ENCODE assay signal across 24 cellular contexts in the genomic region with DNA sequence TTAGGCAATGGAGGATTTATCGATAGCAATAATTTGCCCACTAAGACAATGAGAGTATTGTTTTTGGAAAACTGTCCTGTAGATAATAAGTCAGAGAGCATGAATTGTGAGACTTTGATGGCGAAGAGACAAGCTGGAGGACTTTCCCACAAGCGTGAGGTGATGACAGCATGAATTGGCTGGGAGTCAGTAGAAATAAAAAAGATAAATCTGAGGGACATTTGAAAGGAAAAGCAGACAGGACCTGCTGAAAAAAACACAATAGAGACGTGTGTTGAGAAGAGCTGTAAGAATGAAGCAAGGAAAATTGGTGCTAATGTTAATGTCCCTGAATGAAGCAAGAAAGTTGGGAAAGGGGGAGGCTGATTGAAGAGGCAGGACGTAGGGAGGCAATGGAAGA.
"Had no signal": no experiment of that assay in that cellular context is flagged by ENCODE, and none has a peak within 500 bp of the region (broad histone marks: within the 10 kb centered on the region; RNA-seq: fewer than 3 reads in every experiment).

No MANE protein-coding gene starts in this region.

- H3K9me3 Mint-ChIP-seq: memory B cell; mesothelial cell of epicardium; natural killer cell treated with Interleukin-12 subunit alpha and Interleukin-12 subunit beta and Interleukin-15 and Interleukin-18, amount 100 ng/mL, for 72 hours; stimulated activated naive B cell treated with anti-CD40 and anti-IgM and Interleukin-4, amounts not matched to agents 10 μg/mL and 1 μg/mL and 100 μg/mL, for 72 hours; stimulated activated naive CD8-positive, alpha-beta T cell treated with anti-CD3 and anti-CD28 coated beads, Interleukin-15, amount 100 ng/mL, for 72 hours had no signal

- H3K4me3 ChIP-seq: colonic mucosa, gastroesophageal sphincter, lower lobe of right lung, psoas muscle, skin epidermis, testis, tibial nerve, upper lobe of right lung, vagina had no signal

- H3K27ac Mint-ChIP-seq: memory B cell; mesothelial cell of epicardium; natural killer cell treated with Interleukin-12 subunit alpha and Interleukin-12 subunit beta and Interleukin-15 and Interleukin-18, amount 100 ng/mL, for 72 hours; stimulated activated naive B cell treated with anti-CD40 and anti-IgM and Interleukin-4, amounts not matched to agents 10 μg/mL and 1 μg/mL and 100 μg/mL, for 72 hours; stimulated activated naive CD8-positive, alpha-beta T cell treated with anti-CD3 and anti-CD28 coated beads, Interleukin-15, amount 100 ng/mL, for 72 hours had no signal

- H3K36me3 Mint-ChIP-seq: memory B cell; natural killer cell treated with Interleukin-12 subunit alpha and Interleukin-12 subunit beta and Interleukin-15 and Interleukin-18, amount 100 ng/mL, for 72 hours; stimulated activated naive B cell treated with anti-CD40 and anti-IgM and Interleukin-4, amounts not matched to agents 10 μg/mL and 1 μg/mL and 100 μg/mL, for 72 hours had no signal

- H3K4me1 Mint-ChIP-seq: memory B cell; stimulated activated naive B cell treated with anti-CD40 and anti-IgM and Interleukin-4, amounts not matched to agents 10 μg/mL and 1 μg/mL and 100 μg/mL, for 72 hours; stimulated activated naive CD8-positive, alpha-beta T cell treated with anti-CD3 and anti-CD28 coated beads, Interleukin-15, amount 100 ng/mL, for 72 hours had no signal

- H3K27me3 Mint-ChIP-seq: memory B cell had no signal

- ATAC-seq: gastroesophageal sphincter; left lobe of liver; lower lobe of right lung; natural killer cell treated with Interleukin-12 subunit alpha and Interleukin-12 subunit beta and Interleukin-15 and Interleukin-18, amount 100 ng/mL, for 72 hours; psoas muscle; sciatic nerve; stimulated activated naive B cell treated with anti-CD40 and anti-IgM and Interleukin-4, amounts not matched to agents 10 μg/mL and 1 μg/mL and 100 μg/mL, for 72 hours; stimulated activated naive CD8-positive, alpha-beta T cell treated with anti-CD3 and anti-CD28 coated beads, Interleukin-15, amount 100 ng/mL, for 72 hours; upper lobe of right lung had no signal

- DNase-seq: colonic mucosa; dermis blood vessel endothelial cell; erythroblast; foreskin fibroblast; glutamatergic neuron; islet precursor cell; lower lobe of right lung; psoas muscle; retina; stimulated activated CD4-positive, alpha-beta T cell treated with anti-CD3 and anti-CD28 coated beads, Interleukin-2, amount 100 ng/mL, for 24 hours; stimulated activated CD4-positive, alpha-beta T cell treated with anti-CD3 and anti-CD28 coated beads, Interleukin-4, amount 100 ng/mL, for 4 hours; stimulated activated naive B cell treated with anti-CD40 and anti-IgM and Interleukin-4, amounts not matched to agents 10 μg/mL and 1 μg/mL and 100 μg/mL, for 72 hours; stimulated activated naive CD8-positive, alpha-beta T cell treated with anti-CD3 and anti-CD28 coated beads, Interleukin-15, amount 100 ng/mL, for 72 hours; testis; upper lobe of right lung had no signal

- H3K4me3 Mint-ChIP-seq: memory B cell; mesothelial cell of epicardium; natural killer cell treated with Interleukin-12 subunit alpha and Interleukin-12 subunit beta and Interleukin-15 and Interleukin-18, amount 100 ng/mL, for 72 hours; stimulated activated naive B cell treated with anti-CD40 and anti-IgM and Interleukin-4, amounts not matched to agents 10 μg/mL and 1 μg/mL and 100 μg/mL, for 72 hours; stimulated activated naive CD8-positive, alpha-beta T cell treated with anti-CD3 and anti-CD28 coated beads, Interleukin-15, amount 100 ng/mL, for 72 hours had no signal
